36 cellular contexts compared by ENCODE assay signal in genomic region chr5:168249923-168250322, GRCh38. TPM values are rescaled to one million over a fixed set of nuclear protein-coding genes. Genes with fewer than 3 reads are reported as not detected.
"Had no signal": no experiment of that assay in that cellular context is flagged by ENCODE, and none has a peak within 500 bp of the region (broad histone marks: within the 10 kb centered on the region; RNA-seq: fewer than 3 reads in every experiment).

No MANE protein-coding gene starts in this region.

- H3K27me3 ChIP-seq: adrenal gland, ascending aorta, body of pancreas, brain microvascular endothelial cell, breast epithelium, cardiac muscle cell had no signal

- H3K4me3 ChIP-seq: adrenal gland, ascending aorta, body of pancreas, breast epithelium, cardiac muscle cell had no signal

- H3K27me3 Mint-ChIP-seq: activated naive CD4-positive, alpha-beta T cell treated with anti-CD3 and anti-CD28 coated beads, Interleukin-2, amount 10 ng/mL, durations not matched to agents 7 days and 5 days; activated naive CD4-positive, alpha-beta T cell treated with anti-CD3 and anti-CD28 coated beads, Interleukin-2, amount 50 U/mL, for 24 hours; activated naive CD8-positive, alpha-beta T cell; activated naive CD8-positive, alpha-beta T cell treated with anti-CD3 and anti-CD28 coated beads, Interleukin-2, amount 10 ng/mL, durations not matched to agents 7 days and 5 days; activated naive CD8-positive, alpha-beta T cell treated with anti-CD3 and anti-CD28 coated beads, Interleukin-2, amount 50 U/mL, for 24 hours had no signal

- H3K9me3 Mint-ChIP-seq: activated naive CD4-positive, alpha-beta T cell treated with anti-CD3 and anti-CD28 coated beads for 36 hours; activated naive CD4-positive, alpha-beta T cell treated with anti-CD3 and anti-CD28 coated beads, Interleukin-2, amount 10 ng/mL, durations not matched to agents 7 days and 5 days; activated naive CD4-positive, alpha-beta T cell treated with anti-CD3 and anti-CD28 coated beads, Interleukin-2, amount 50 U/mL, for 24 hours; activated naive CD8-positive, alpha-beta T cell treated with anti-CD3 and anti-CD28 coated beads for 36 hours; activated naive CD8-positive, alpha-beta T cell treated with anti-CD3 and anti-CD28 coated beads, Interleukin-2, amount 50 U/mL, for 24 hours; activated T-cell treated with anti-CD3 and anti-CD28 coated beads, Interleukin-2, amount 50 U/mL, for 4 hours; activated T-helper 1 cell treated with anti-CD3 and anti-CD28 coated beads, Interleukin-12 subunit alpha, Interleukin-12 subunit beta, Interleukin-2, Interleukin-4 antibody, amounts not matched to agents 30 ng/mL and 10 ng/mL and 1 ng/mL, durations not matched to agents 14 hours and 24 hours and 36 hours; activated T-helper 2 cell treated with anti-CD3 and anti-CD28 coated beads, Interferon-gamma antibody, Interleukin-2, Interleukin-4, amounts not matched to agents 10 μg/mL and 5 μg/mL and 100 μg/mL, durations not matched to agents 14 hours and 24 hours and 36 hours; brain; central memory CD8-positive, alpha-beta T cell had no signal

- H3K4me1 Mint-ChIP-seq: activated naive CD4-positive, alpha-beta T cell treated with anti-CD3 and anti-CD28 coated beads, Interleukin-2, amount 10 ng/mL, durations not matched to agents 7 days and 5 days; activated naive CD4-positive, alpha-beta T cell treated with anti-CD3 and anti-CD28 coated beads, Interleukin-2, amount 50 U/mL, for 24 hours; activated naive CD8-positive, alpha-beta T cell treated with anti-CD3 and anti-CD28 coated beads for 36 hours; activated naive CD8-positive, alpha-beta T cell treated with anti-CD3 and anti-CD28 coated beads, Interleukin-2, amount 10 ng/mL, durations not matched to agents 7 days and 5 days; activated naive CD8-positive, alpha-beta T cell treated with anti-CD3 and anti-CD28 coated beads, Interleukin-2, amount 50 U/mL, for 24 hours; central memory CD8-positive, alpha-beta T cell had no signal

- H3K9me3 ChIP-seq: adrenal gland, ascending aorta, body of pancreas, breast epithelium had no signal

- ATAC-seq: activated naive CD8-positive, alpha-beta T cell treated with anti-CD3 and anti-CD28 coated beads, Interleukin-2, amount 50 U/mL, for 24 hours; body of pancreas had no signal

- H3K4me3 Mint-ChIP-seq: activated naive CD4-positive, alpha-beta T cell treated with anti-CD3 and anti-CD28 coated beads for 36 hours; activated naive CD4-positive, alpha-beta T cell treated with anti-CD3 and anti-CD28 coated beads, Interleukin-2, amount 10 ng/mL, durations not matched to agents 7 days and 5 days; activated naive CD4-positive, alpha-beta T cell treated with anti-CD3 and anti-CD28 coated beads, Interleukin-2, amount 50 U/mL, for 24 hours; activated naive CD8-positive, alpha-beta T cell; activated naive CD8-positive, alpha-beta T cell treated with anti-CD3 and anti-CD28 coated beads for 36 hours; activated naive CD8-positive, alpha-beta T cell treated with anti-CD3 and anti-CD28 coated beads, Interleukin-2, amount 10 ng/mL, durations not matched to agents 7 days and 5 days; activated naive CD8-positive, alpha-beta T cell treated with anti-CD3 and anti-CD28 coated beads, Interleukin-2, amount 50 U/mL, for 24 hours; activated T-cell treated with anti-CD3 and anti-CD28 coated beads, Interleukin-2, amount 50 U/mL, for 24 hours; activated T-cell treated with anti-CD3 and anti-CD28 coated beads, Interleukin-2, amount 50 U/mL, for 4 hours; activated T-helper 1 cell treated with anti-CD3 and anti-CD28 coated beads, Interleukin-12 subunit alpha, Interleukin-12 subunit beta, Interleukin-2, Interleukin-4 antibody, amounts not matched to agents 30 ng/mL and 10 ng/mL and 1 ng/mL, durations not matched to agents 14 hours and 24 hours and 36 hours; brain; central memory CD8-positive, alpha-beta T cell had no signal

- H3K36me3 ChIP-seq: adrenal gland, ascending aorta, brain microvascular endothelial cell, breast epithelium, cardiac muscle cell had no signal

- H3K36me3 Mint-ChIP-seq: activated naive CD4-positive, alpha-beta T cell treated with anti-CD3 and anti-CD28 coated beads, Interleukin-2, amount 10 ng/mL, durations not matched to agents 7 days and 5 days; activated naive CD4-positive, alpha-beta T cell treated with anti-CD3 and anti-CD28 coated beads, Interleukin-2, amount 50 U/mL, for 24 hours; activated naive CD8-positive, alpha-beta T cell; activated naive CD8-positive, alpha-beta T cell treated with anti-CD3 and anti-CD28 coated beads for 36 hours had no signal

- H3K27ac Mint-ChIP-seq: activated naive CD4-positive, alpha-beta T cell treated with anti-CD3 and anti-CD28 coated beads for 36 hours; activated naive CD4-positive, alpha-beta T cell treated with anti-CD3 and anti-CD28 coated beads, Interleukin-2, amount 10 ng/mL, durations not matched to agents 7 days and 5 days; activated naive CD4-positive, alpha-beta T cell treated with anti-CD3 and anti-CD28 coated beads, Interleukin-2, amount 50 U/mL, for 24 hours; activated naive CD8-positive, alpha-beta T cell; activated naive CD8-positive, alpha-beta T cell treated with anti-CD3 and anti-CD28 coated beads for 36 hours; activated naive CD8-positive, alpha-beta T cell treated with anti-CD3 and anti-CD28 coated beads, Interleukin-2, amount 10 ng/mL, durations not matched to agents 7 days and 5 days; activated naive CD8-positive, alpha-beta T cell treated with anti-CD3 and anti-CD28 coated beads, Interleukin-2, amount 50 U/mL, for 24 hours; activated T-cell treated with anti-CD3 and anti-CD28 coated beads, Interleukin-2, amount 50 U/mL, for 72 hours; activated T-helper 1 cell treated with anti-CD3 and anti-CD28 coated beads, Interleukin-12 subunit alpha, Interleukin-12 subunit beta, Interleukin-2, Interleukin-4 antibody, amounts not matched to agents 30 ng/mL and 10 ng/mL and 1 ng/mL, durations not matched to agents 14 hours and 24 hours and 36 hours; activated T-helper 2 cell treated with anti-CD3 and anti-CD28 coated beads, Interferon-gamma antibody, Interleukin-2, Interleukin-4, amounts not matched to agents 10 μg/mL and 5 μg/mL and 100 μg/mL, durations not matched to agents 14 hours and 24 hours and 36 hours; brain had no signal

- DNase-seq: activated effector memory CD4-positive, alpha-beta T cell treated with anti-CD3 and anti-CD28 coated beads, Interleukin-2, amount 50 U/mL, for 16 hours; activated effector memory CD4-positive, alpha-beta T cell treated with Interleukin-2 at 50 U/mL for 16 hours; activated gamma-delta T cell; activated gamma-delta T cell treated with Interleukin-2 at 50 U/mL for 16 hours; activated naive CD4-positive, alpha-beta T cell; activated naive CD4-positive, alpha-beta T cell treated with anti-CD3 and anti-CD28 coated beads for 36 hours; activated naive CD4-positive, alpha-beta T cell treated with anti-CD3 and anti-CD28 coated beads, Interleukin-2, amount 10 ng/mL, durations not matched to agents 7 days and 5 days; activated naive CD4-positive, alpha-beta T cell treated with anti-CD3 and anti-CD28 coated beads, Interleukin-2, amount 50 U/mL, for 16 hours; activated naive CD4-positive, alpha-beta T cell treated with Interleukin-2 at 50 U/mL for 16 hours; activated naive CD8-positive, alpha-beta T cell treated with anti-CD3 and anti-CD28 coated beads for 36 hours; activated naive CD8-positive, alpha-beta T cell treated with anti-CD3 and anti-CD28 coated beads, Interleukin-2, amount 10 ng/mL, durations not matched to agents 7 days and 5 days; activated naive CD8-positive, alpha-beta T cell treated with anti-CD3 and anti-CD28 coated beads, Interleukin-2, amount 50 U/mL, for 24 hours; activated T-cell treated with anti-CD3 and anti-CD28 coated beads, Interleukin-2, amount 50 U/mL, for 1 hour; activated T-cell treated with anti-CD3 and anti-CD28 coated beads, Interleukin-2, amount 50 U/mL, for 24 hours; activated T-cell treated with anti-CD3 and anti-CD28 coated beads, Interleukin-2, amount 50 U/mL, for 4 hours; activated T-cell treated with anti-CD3 and anti-CD28 coated beads, Interleukin-2, amount 50 U/mL, for 48 hours; activated T-cell treated with anti-CD3 and anti-CD28 coated beads, Interleukin-2, amount 50 U/mL, for 72 hours; adrenal gland; amniotic stem cell; amygdala; anterior cingulate cortex; aorta; body of pancreas; brain microvascular endothelial cell; caudate nucleus; central memory CD4-positive, alpha-beta T cell; cerebellar nuclear complex had no signal

- H3K4me1 ChIP-seq: adrenal gland, ascending aorta, body of pancreas, breast epithelium had no signal

- H3K27ac ChIP-seq: adrenal gland, ascending aorta, body of pancreas, brain microvascular endothelial cell, breast epithelium, cardiac muscle cell had no signal

RNA-seq across cellular contexts. Expression of gene WWC1, which starts 41.5 kb away (rescaled TPM):
- total RNA-seq: ascending aorta had no signal
